Comparison of ENCODE assay signal across 1 cellular context in genomic region chr17:74417178-74418045, GRCh38.
TF ChIP-seq lines count a peak whose summit lies in the region.

No MANE protein-coding gene starts in this region.

TF ChIP-seq in HEK293, 187 proteins besides CTCF, POLR2A, EP300 and RAD21 (continued from another document):
- TF ChIP-seq, protein P1, sequence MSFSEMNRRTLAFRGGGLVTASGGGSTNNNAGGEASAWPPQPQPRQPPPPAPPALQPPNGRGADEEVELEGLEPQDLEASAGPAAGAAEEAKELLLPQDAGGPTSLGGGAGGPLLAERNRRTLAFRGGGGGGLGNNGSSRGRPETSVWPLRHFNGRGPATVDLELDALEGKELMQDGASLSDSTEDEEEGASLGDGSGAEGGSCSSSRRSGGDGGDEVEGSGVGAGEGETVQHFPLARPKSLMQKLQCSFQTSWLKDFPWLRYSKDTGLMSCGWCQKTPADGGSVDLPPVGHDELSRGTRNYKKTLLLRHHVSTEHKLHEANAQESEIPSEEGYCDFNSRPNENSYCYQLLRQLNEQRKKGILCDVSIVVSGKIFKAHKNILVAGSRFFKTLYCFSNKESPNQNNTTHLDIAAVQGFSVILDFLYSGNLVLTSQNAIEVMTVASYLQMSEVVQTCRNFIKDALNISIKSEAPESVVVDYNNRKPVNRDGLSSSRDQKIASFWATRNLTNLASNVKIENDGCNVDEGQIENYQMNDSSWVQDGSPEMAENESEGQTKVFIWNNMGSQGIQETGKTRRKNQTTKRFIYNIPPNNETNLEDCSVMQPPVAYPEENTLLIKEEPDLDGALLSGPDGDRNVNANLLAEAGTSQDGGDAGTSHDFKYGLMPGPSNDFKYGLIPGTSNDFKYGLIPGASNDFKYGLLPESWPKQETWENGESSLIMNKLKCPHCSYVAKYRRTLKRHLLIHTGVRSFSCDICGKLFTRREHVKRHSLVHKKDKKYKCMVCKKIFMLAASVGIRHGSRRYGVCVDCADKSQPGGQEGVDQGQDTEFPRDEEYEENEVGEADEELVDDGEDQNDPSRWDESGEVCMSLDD (tag by site-specific recombination; IDR thresholded peaks at IDR 0.05): no peak
- peak; percentile 38; the same call in 1 of the 2 replicates for TF ChIP-seq ZNF629 (tag by site-specific recombination; IDR thresholded peaks at IDR 0.05)
- TF ChIP-seq ZNF830 (tag by site-specific recombination; IDR thresholded peaks at IDR 0.05; ENCODE audit: low read depth): no peak
- no peak for TF ChIP-seq ZNF16 (tag by site-specific recombination; IDR thresholded peaks at IDR 0.05; ENCODE audit: low read depth)
- TF ChIP-seq ZNF549 (tag by site-specific recombination; IDR thresholded peaks at IDR 0.05): no peak
- no peak for TF ChIP-seq ZSCAN4 (tag by site-specific recombination; IDR thresholded peaks at IDR 0.05)
- no peak for TF ChIP-seq ZNF426 (tag by site-specific recombination; IDR thresholded peaks at IDR 0.05)
- TF ChIP-seq ZNF843 (tag by site-specific recombination; IDR thresholded peaks at IDR 0.05): no peak
- TF ChIP-seq ZIC2 (tag by site-specific recombination; IDR thresholded peaks at IDR 0.05): no peak
- no peak for TF ChIP-seq ZNF211 (tag by site-specific recombination; IDR thresholded peaks at IDR 0.05; ENCODE audit: low read depth)
- TF ChIP-seq, protein P2, sequence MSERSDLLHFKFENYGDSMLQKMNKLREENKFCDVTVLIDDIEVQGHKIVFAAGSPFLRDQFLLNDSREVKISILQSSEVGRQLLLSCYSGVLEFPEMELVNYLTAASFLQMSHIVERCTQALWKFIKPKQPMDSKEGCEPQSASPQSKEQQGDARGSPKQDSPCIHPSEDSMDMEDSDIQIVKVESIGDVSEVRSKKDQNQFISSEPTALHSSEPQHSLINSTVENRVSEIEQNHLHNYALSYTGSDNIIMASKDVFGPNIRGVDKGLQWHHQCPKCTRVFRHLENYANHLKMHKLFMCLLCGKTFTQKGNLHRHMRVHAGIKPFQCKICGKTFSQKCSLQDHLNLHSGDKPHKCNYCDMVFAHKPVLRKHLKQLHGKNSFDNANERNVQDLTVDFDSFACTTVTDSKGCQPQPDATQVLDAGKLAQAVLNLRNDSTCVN (tag by site-specific recombination; optimal IDR thresholded peaks at IDR 0.05): no peak
- TF ChIP-seq ZNF558 (tag by site-specific recombination; IDR thresholded peaks at IDR 0.05): no peak
- no peak for TF ChIP-seq ZNF544 (tag by site-specific recombination; IDR thresholded peaks at IDR 0.05)
- TF ChIP-seq ZNF701 (tag by site-specific recombination; IDR thresholded peaks at IDR 0.05): no peak
- 0 out of 2 replicates have a peak, but pooled peaks have one; percentile 18 for TF ChIP-seq SP7 (tag by site-specific recombination; IDR thresholded peaks at IDR 0.05)
- no peak for TF ChIP-seq ZNF791 (tag by site-specific recombination; IDR thresholded peaks at IDR 0.05)
- TF ChIP-seq MYNN (tag by site-specific recombination; IDR thresholded peaks at IDR 0.05; ENCODE audit: borderline replicate concordance): no peak
- 0 out of 2 replicates have a peak, but pooled peaks have one; percentile 13 for TF ChIP-seq WT1 (tag by site-specific recombination; IDR thresholded peaks at IDR 0.05)
